ENCODE assay signal across 1 cellular context in the genomic region with DNA sequence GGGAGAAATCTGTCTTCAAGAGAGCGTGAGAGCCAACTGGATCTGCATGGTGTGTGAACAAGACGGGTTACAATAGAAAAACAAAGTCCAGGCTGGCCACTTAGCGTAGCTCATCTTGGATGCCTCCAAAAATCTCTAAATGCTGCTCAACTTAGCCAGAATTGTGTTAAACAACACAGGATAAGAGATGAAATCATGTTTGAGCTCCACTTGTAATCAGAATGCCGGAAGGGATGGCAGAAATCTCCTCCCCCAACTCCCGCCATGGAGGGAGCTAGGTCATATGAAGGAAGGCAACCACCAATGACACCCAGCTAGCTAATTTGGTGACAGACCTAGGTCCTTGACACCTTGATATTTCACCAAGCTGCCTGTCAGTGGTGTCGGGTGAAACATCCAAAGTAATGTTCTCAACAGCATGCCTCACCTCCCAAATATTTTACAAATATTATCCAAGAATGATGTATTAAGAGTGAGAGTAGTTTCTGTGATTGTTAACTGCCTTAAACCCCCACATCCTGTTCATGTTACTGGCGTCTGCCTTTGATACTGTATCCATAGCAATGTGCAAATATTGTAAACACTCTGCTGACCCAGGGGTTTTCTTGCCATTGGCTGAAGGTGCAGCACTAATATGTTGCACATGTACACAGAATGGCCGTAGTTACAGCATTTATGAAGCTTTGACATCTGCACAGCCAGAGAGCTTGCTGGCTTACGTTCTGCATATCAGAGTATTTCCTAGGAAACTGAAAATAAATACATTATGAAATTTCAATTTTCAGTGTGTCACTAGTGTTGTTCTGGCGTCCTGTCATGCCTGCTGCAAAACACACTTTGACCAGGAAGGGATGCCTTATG.
TF ChIP-seq lines count a peak whose summit lies in the region.

No MANE protein-coding gene starts in this region.

TF ChIP-seq in A549, 52 proteins besides CTCF, POLR2A, EP300 and RAD21 (continued from another document):
- TF ChIP-seq HOXB5 (CRISPR knock-in tag; IDR thresholded peaks at IDR 0.05), result no peak
